ENCODE assay signal across 18 cellular contexts in genomic region chrX:40807384-40807783, GRCh38.
DNase-seq lines count a peak whose midpoint lies in the region; ATAC-seq, FAIRE-seq and TF ChIP-seq lines count a peak whose summit lies in the region.
"Had no signal": no experiment of that assay in that cellular context is flagged by ENCODE, and none has a peak within 500 bp of the region (broad histone marks: within the 10 kb centered on the region; RNA-seq: fewer than 3 reads in every experiment).

No MANE protein-coding gene starts in this region.

- H3K4me1 ChIP-seq in HepG2 (ENCODE audit: insufficient read depth, low read length): 0 out of 2 replicates have a peak, but pooled peaks cover 6% of the 10 kb centered on the region
- no peaks in the 10 kb centered on the region for H3K4me1 ChIP-seq in right lobe of liver
- no peaks in the 10 kb centered on the region for H3K4me1 ChIP-seq in BE2C

- no peaks in the 10 kb centered on the region for H3K9me3 Mint-ChIP-seq in osteocyte (ENCODE audit: unreplicated experiment)
- H3K9me3 Mint-ChIP-seq: CD4-positive, alpha-beta T cell had no signal

- POLR2A ChIA-PET in HepG2 (lab: Yijun Ruan, JAX): no interaction called here

- no peak overlapping the region for H3K4me3 ChIP-seq in HepG2 (replicated peaks in 1 of 3; ENCODE audit: insufficient read depth in 1 of 3, low read depth in 2 of 3, low read length in 3 of 3)
- no peak overlapping the region for H3K4me3 ChIP-seq in right lobe of liver
- no peak overlapping the region for H3K4me3 ChIP-seq in BE2C (ENCODE audit: low read depth, low read length)
- H3K4me3 ChIP-seq: GM23338 had no signal

- no peaks in the 10 kb centered on the region for H3K27me3 Mint-ChIP-seq in osteocyte (ENCODE audit: unreplicated experiment)
- H3K27me3 Mint-ChIP-seq: CD4-positive, alpha-beta T cell had no signal

- no peak overlapping the region for H3K4me3 Mint-ChIP-seq in osteocyte (ENCODE audit: unreplicated experiment)
- H3K4me3 Mint-ChIP-seq: CD4-positive, alpha-beta T cell; GM23338 had no signal

- no peak for TF ChIP-seq EP300 in HepG2 (IDR thresholded peaks at IDR 0.05; ENCODE audit: low read depth in 2 of 2, low read length in 2 of 2)
- no peak for TF ChIP-seq EP300 in HepG2 (CRISPR knock-in tag; IDR thresholded peaks at IDR 0.05; ENCODE audit: borderline replicate concordance)

- no peak for FAIRE-seq in HepG2 (lab: Jason Lieb, UNC)
- FAIRE-seq in frontal cortex (lab: Jason Lieb, UNC): no peak
- FAIRE-seq: A204.1, H54 had no signal

- intact Hi-C loops in HepG2 (cut with micrococcal nuclease; ENCODE audit: unreplicated experiment): loop anchor here (10.0 kb wide), 1 partner anchor 117 kb away; no protein-coding TSS in a partner anchor
- intact Hi-C loops in right lobe of liver (cut with DNase I): no loop called here

- H3K4me1 Mint-ChIP-seq in osteocyte (ENCODE audit: unreplicated experiment): no peaks in the 10 kb centered on the region

- H3K27ac Mint-ChIP-seq in osteocyte (ENCODE audit: unreplicated experiment): no peak overlapping the region
- H3K27ac Mint-ChIP-seq: CD4-positive, alpha-beta T cell; GM23338 had no signal

- no peaks in the 10 kb centered on the region for H3K36me3 ChIP-seq in HepG2 (replicated peaks in 1 of 2; ENCODE audit: control insufficient read depth in 1 of 2, insufficient read depth in 2 of 2, low read length in 2 of 2)
- no peaks in the 10 kb centered on the region for H3K36me3 ChIP-seq in right lobe of liver
- H3K36me3 ChIP-seq in BE2C: no peaks in the 10 kb centered on the region

- TF ChIP-seq POLR2A in HepG2 (IDR thresholded peaks at IDR 0.05; ENCODE audit: insufficient read depth in 1 of 2, low read depth in 2 of 2, low read length in 2 of 2) (no peak), right lobe of liver (IDR thresholded peaks at IDR 0.05) (no peak)

- no peak overlapping the region for H2AFZ ChIP-seq in HepG2 (ENCODE audit: low read length)
- H2AFZ ChIP-seq: GM23338 had no signal

- no peaks in the 10 kb centered on the region for H3K36me3 Mint-ChIP-seq in osteocyte (ENCODE audit: unreplicated experiment)

- TF ChIP-seq CTCF in HepG2 (CRISPR knock-in tag; IDR thresholded peaks at IDR 0.05) (no peak), right lobe of liver (IDR thresholded peaks at IDR 0.05) (no peak), osteocyte (IDR thresholded peaks at IDR 0.05) (no peak), BE2C (IDR thresholded peaks at IDR 0.05; ENCODE audit: low read depth, low read length) (no peak)

- H3K9ac ChIP-seq in HepG2 (ENCODE audit: insufficient read depth, low read depth, low read length): no peak overlapping the region

- no peaks in the 10 kb centered on the region for H3K79me2 ChIP-seq in HepG2 (ENCODE audit: insufficient read depth, low read length)

- DNase-seq in HepG2 (ENCODE audit: low spot score) (no peak), right lobe of liver (no peak), dermis blood vessel endothelial cell (peak; percentile 3), osteocyte (ENCODE audit: extremely low spot score, unreplicated experiment) (peak; percentile 53), BE2C (no peak), frontal cortex (ENCODE audit: low spot score in 2 of 2) (no peak)
- DNase-seq: ACHN; CD4-positive, alpha-beta T cell; DMS153; DMS79; GDM1; HCEC 1CT; IMR-90 had no signal

- H3K27ac ChIP-seq in HepG2 (ENCODE audit: extremely low read length, insufficient read depth, low read length): no peak overlapping the region
- no peak overlapping the region for H3K27ac ChIP-seq in right lobe of liver
- H3K27ac ChIP-seq: C4-2B, HL-60 had no signal

- H3K27me3 ChIP-seq in HepG2 (ENCODE audit: control insufficient read depth in 1 of 2, insufficient read depth in 2 of 2, low read length in 2 of 2) (no peaks in the 10 kb centered on the region), right lobe of liver (no peaks in the 10 kb centered on the region), BE2C (no peaks in the 10 kb centered on the region)

- BruUV-seq in HepG2 (replicated peaks; lab: Mats Ljungman, UMichigan): no TSS peak

- TF ChIP-seq RAD21 in HepG2 (CRISPR knock-in tag; IDR thresholded peaks at IDR 0.05): no peak

- no peak for ATAC-seq in HepG2
- ATAC-seq in right lobe of liver: no peak
- ATAC-seq: GM23338 had no signal

- CTCF ChIA-PET in HepG2 (lab: Yijun Ruan, JAX; ENCODE audit: low intra/inter-chr PET ratio, low total read pairs): no interaction called here

- 0% methylated on average over 2 of the region's 4 CpGs for WGBS in HepG2 (ENCODE audit: low lambda C conversion rate)
- WGBS in right lobe of liver (ENCODE audit: insufficient coverage, low coverage, low lambda C conversion rate, missing lambda C conversion rate): 50% methylated on average over 2 of the region's 4 CpGs

- peak overlapping the region; percentile 7; the same call in 1 of the 2 replicates for H3K4me2 ChIP-seq in HepG2 (ENCODE audit: low read depth, low read length)
- H3K4me2 ChIP-seq: GM23338 had no signal

- H4K20me1 ChIP-seq in HepG2 (ENCODE audit: insufficient read depth, low read length): no peaks in the 10 kb centered on the region

- in situ Hi-C loops in HepG2 (cut with HindIII; ENCODE audit: extremely low pct_ligation_motif_present, low pct_unique_long_range_greater_than_20kb): no loop called here

- H3K9me3 ChIP-seq in HepG2 (ENCODE audit: low read length): no peaks in the 10 kb centered on the region
- H3K9me3 ChIP-seq in right lobe of liver: no peaks in the 10 kb centered on the region
- no peaks in the 10 kb centered on the region for H3K9me3 ChIP-seq in BE2C

TF ChIP-seq in HepG2, 621 proteins besides CTCF, POLR2A, EP300 and RAD21:
- TF ChIP-seq U2AF2 (IDR thresholded peaks at IDR 0.05; ENCODE audit: low read depth, low read length) (no peak), EHMT2 (IDR thresholded peaks at IDR 0.05; ENCODE audit: borderline replicate concordance, low read depth, low read length) (no peak), ZFP62 (CRISPR knock-in tag; IDR thresholded peaks at IDR 0.05) (no peak), DBP (CRISPR knock-in tag; IDR thresholded peaks at IDR 0.05; ENCODE audit: not compliant biosample characterization) (no peak), ZFY (CRISPR knock-in tag; IDR thresholded peaks at IDR 0.05) (no peak), NBN (conservative IDR thresholded peaks at IDR 0.05) (no peak), SPEN (CRISPR knock-in tag; IDR thresholded peaks at IDR 0.05; ENCODE audit: low read depth) (no peak), POGK (CRISPR knock-in tag; conservative IDR thresholded peaks at IDR 0.05) (no peak), FOXO1 (CRISPR knock-in tag; IDR thresholded peaks at IDR 0.05) (no peak), ZNF841 (CRISPR knock-in tag; IDR thresholded peaks at IDR 0.05; ENCODE audit: borderline replicate concordance) (no peak), PREB (CRISPR knock-in tag; IDR thresholded peaks at IDR 0.05) (no peak), SIX4 (CRISPR knock-in tag; IDR thresholded peaks at IDR 0.05) (no peak), ZNF251 (CRISPR knock-in tag; IDR thresholded peaks at IDR 0.05) (no peak), TFDP1 (CRISPR knock-in tag; IDR thresholded peaks at IDR 0.05; ENCODE audit: borderline replicate concordance) (no peak), ZNF644 (CRISPR knock-in tag; IDR thresholded peaks at IDR 0.05; ENCODE audit: low read depth) (no peak)

Comparison
In these comparisons a context has a peak if more than half of its experiments do, and no peak if none do; other contexts are left out.
1. DNase-seq: peak in dermis blood vessel endothelial cell (single experiment) and osteocyte (single experiment); none in HepG2 (single experiment), right lobe of liver (0 of 3), BE2C (single experiment) and frontal cortex (0 of 2).